ENCODE assay signal across 19 cellular contexts in the genomic region with DNA sequence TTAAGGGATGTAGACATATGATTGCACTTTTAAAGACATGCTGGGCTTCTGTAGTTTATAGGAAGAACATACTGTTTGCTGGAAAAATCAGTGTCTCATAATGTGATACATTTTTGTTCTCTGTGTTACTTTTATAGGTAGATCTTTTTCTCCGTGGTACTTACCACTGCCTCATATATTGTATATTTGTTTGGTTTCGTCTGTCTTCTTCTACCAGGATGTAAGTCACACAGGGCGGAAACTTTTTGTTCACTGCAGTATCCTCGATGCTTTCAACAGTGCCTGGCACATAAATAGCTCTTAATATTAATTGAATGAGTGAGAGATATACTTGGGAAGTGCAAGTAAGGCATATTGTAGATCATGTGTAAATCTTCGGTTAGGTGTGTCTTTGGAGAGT.
"Had no signal": no experiment of that assay in that cellular context is flagged by ENCODE, and none has a peak within 500 bp of the region (broad histone marks: within the 10 kb centered on the region; RNA-seq: fewer than 3 reads in every experiment).

No MANE protein-coding gene starts in this region.

- H3K9me3 ChIP-seq: esophagus muscularis mucosa, gastroesophageal sphincter, heart right ventricle, left lung, lower lobe of right lung had no signal

- DNase-seq: dorsolateral prefrontal cortex; effector CD4-positive, alpha-beta T cell; effector memory CD4-positive, alpha-beta T cell; foreskin keratinocyte; glutamatergic neuron; head of caudate nucleus; heart right ventricle; hippocampal formation; left cardiac atrium; left lung; left ventricle myocardium superior; lower lobe of right lung; mammary epithelial cell; mesendoderm; midbrain had no signal

- H3K4me1 Mint-ChIP-seq: memory B cell had no signal

- H3K4me3 Mint-ChIP-seq: memory B cell had no signal

- H3K27ac Mint-ChIP-seq: memory B cell had no signal

- ATAC-seq: foreskin keratinocyte, gastroesophageal sphincter, heart right ventricle, left cardiac atrium, left lung, left ventricle myocardium superior, lower lobe of right lung had no signal

- H3K27ac ChIP-seq: coronary artery, dorsolateral prefrontal cortex, esophagus muscularis mucosa, foreskin keratinocyte, gastroesophageal sphincter, heart right ventricle, left lung, lower lobe of right lung had no signal

- H3K27me3 ChIP-seq: dorsolateral prefrontal cortex, esophagus muscularis mucosa, foreskin keratinocyte, gastroesophageal sphincter, heart right ventricle, left lung had no signal

- H3K4me1 ChIP-seq: esophagus muscularis mucosa, foreskin keratinocyte, gastroesophageal sphincter, heart right ventricle, left lung, lower lobe of right lung had no signal

- H3K27me3 Mint-ChIP-seq: memory B cell had no signal

- H3K4me3 ChIP-seq: coronary artery, dorsolateral prefrontal cortex, esophagus muscularis mucosa, gastroesophageal sphincter, heart right ventricle, left lung, lower lobe of right lung had no signal
